8 cellular contexts compared by ENCODE assay signal in genomic region chr14:30283822-30284446, GRCh38.
DNase-seq lines count a peak whose midpoint lies in the region; ATAC-seq lines count a peak whose summit lies in the region.

No MANE protein-coding gene starts in this region.

- H3K36me3 ChIP-seq in iPS DF 6.9 (ENCODE audit: control insufficient read depth, insufficient read depth, low read length) = no peaks in the 10 kb centered on the region

- H3K4me3 ChIP-seq in iPS DF 6.9 (ENCODE audit: low read length) = no peak overlapping the region

- ATAC-seq in HG02973 (IDR thresholded peaks at IDR 0.05; ENCODE audit: unreplicated experiment) = peak; percentile 60
- ATAC-seq in HG02759 (IDR thresholded peaks at IDR 0.05; ENCODE audit: unreplicated experiment) = no peak

- no peaks in the 10 kb centered on the region for H3K9me3 ChIP-seq in iPS DF 6.9 (ENCODE audit: control insufficient read depth, insufficient read depth, low read length)

- no peaks in the 10 kb centered on the region for H3K4me1 ChIP-seq in iPS DF 6.9 (ENCODE audit: control insufficient read depth, insufficient read depth, low read length)

- no peak overlapping the region for H3K27ac ChIP-seq in iPS DF 6.9 (ENCODE audit: low read length)

- no peaks in the 10 kb centered on the region for H3K27me3 ChIP-seq in iPS DF 6.9 (ENCODE audit: control insufficient read depth, insufficient read depth, low read length)

- DNase-seq in activated CD4-positive, alpha-beta T cell treated with anti-CD3 and anti-CD28 coated beads for 48 hours = peak; percentile 40
- no peak for DNase-seq in activated CD4-positive, alpha-beta T cell treated with anti-CD3 and anti-CD28 coated beads, Interleukin-2, amount 50 U/mL, for 4 hours
- peak; percentile 3 for DNase-seq in SW480 (ENCODE audit: low spot score)
- DNase-seq in iPS DF 6.9 (ENCODE audit: low read depth, low spot score) = peak; percentile 29
- no peak for DNase-seq in stimulated activated naive CD4-positive, alpha-beta T cell (lab: John Stamatoyannopoulos, UW)
- no peak for DNase-seq in DMS79 treated with DMSO at 0.1 percent for 48 hours (lab: John Stamatoyannopoulos, UW)

- WGBS in iPS DF 6.9 (ENCODE audit: insufficient coverage, insufficient read length) = no CpG with 5 or more reads among the region's 2 CpGs

Comparison
In these comparisons a context has a peak if more than half of its experiments do, and no peak if none do; other contexts are left out.
1. DNase-seq: peak in activated CD4-positive, alpha-beta T cell treated with anti-CD3 and anti-CD28 coated beads for 48 hours (single experiment), SW480 (single experiment) and iPS DF 6.9 (single experiment); none in activated CD4-positive, alpha-beta T cell treated with anti-CD3 and anti-CD28 coated beads, Interleukin-2, amount 50 U/mL, for 4 hours (0 of 2), stimulated activated naive CD4-positive, alpha-beta T cell (0 of 6) and DMS79 treated with DMSO at 0.1 percent for 48 hours (single experiment).